ENCODE assay signal across 19 cellular contexts in the genomic region with DNA sequence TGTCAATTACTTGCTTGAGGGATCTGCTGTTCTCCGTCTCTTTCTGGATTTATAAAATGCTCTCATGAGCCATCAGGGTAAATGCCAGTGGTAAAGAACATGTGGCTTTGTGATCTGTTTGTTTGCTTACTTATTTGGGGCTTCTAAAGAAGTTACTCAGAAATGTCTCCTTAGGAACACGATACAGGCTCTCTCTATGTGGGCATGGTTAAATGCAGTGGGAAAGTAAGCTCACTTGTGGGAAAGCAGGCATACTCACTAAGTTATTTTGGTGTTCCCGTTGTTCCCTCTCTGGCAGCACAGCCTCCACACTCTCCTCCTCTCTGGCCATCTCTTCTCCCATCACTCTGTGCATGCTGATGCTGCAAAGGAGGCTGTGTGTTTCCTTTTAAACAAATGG. TPM values are rescaled to one million over a fixed set of nuclear protein-coding genes. Genes with fewer than 3 reads are reported as not detected.
DNase-seq lines count a peak whose midpoint lies in the region; ATAC-seq and TF ChIP-seq lines count a peak whose summit lies in the region.
"Had no signal": no experiment of that assay in that cellular context is flagged by ENCODE, and none has a peak within 500 bp of the region (broad histone marks: within the 10 kb centered on the region; RNA-seq: fewer than 3 reads in every experiment).

No MANE protein-coding gene starts in this region.

- no peaks in the 10 kb centered on the region for H3K79me2 ChIP-seq in SK-N-SH (ENCODE audit: insufficient read depth)
- H3K79me2 ChIP-seq: parathyroid adenoma had no signal

- WGBS in SK-N-SH (ENCODE audit: low lambda C conversion rate): 78% methylated on average over 3 of the region's 3 CpGs
- 77% methylated on average over 3 of the region's 3 CpGs for WGBS in right cardiac atrium
- 37 to 73% (median 44%) methylated on average over 3 of the region's 3 CpGs for WGBS in psoas muscle, 3 donors

- DNase-seq in SK-N-SH: no peak
- DNase-seq in right cardiac atrium: no peak
- no peak for DNase-seq in psoas muscle
- no peak for DNase-seq in activated CD4-positive, CD25-positive, alpha-beta regulatory T cell (lab: John Stamatoyannopoulos, UW)
- DNase-seq in mesenteric fat pad (ENCODE audit: low spot score): no peak
- DNase-seq: activated B cell treated with CpG ODN at 0.5 μM for 24 hours, activated gamma-delta T cell treated with Interleukin-2 at 50 U/mL for 16 hours, cortex of kidney, DND-41, mucosa of descending colon, NCI-H2107, spleen had no signal

- H3K9me2 ChIP-seq in SK-N-SH: no peaks in the 10 kb centered on the region

- no peak overlapping the region for H2AFZ ChIP-seq in SK-N-SH (ENCODE audit: low read depth)
- H2AFZ ChIP-seq: parathyroid adenoma had no signal

- TF ChIP-seq RAD21 in SK-N-SH (IDR thresholded peaks at IDR 0.05; ENCODE audit: low read length): no peak

- CTCF ChIA-PET in SK-N-SH (lab: Yijun Ruan, JAX): interaction anchor here (0.7 to 5.3 kb wide), 10 partner anchors 12 to 425 kb away, joined by 3 to 30 read pairs (median 6); a partner anchor contains a TSS

- TF ChIP-seq EP300 in SK-N-SH (IDR thresholded peaks at IDR 0.05; ENCODE audit: borderline replicate concordance in 1 of 2, low read depth in 1 of 2, low read length in 1 of 2): no peak

- H3K4me1 ChIP-seq in SK-N-SH (ENCODE audit: control insufficient read depth in 1 of 2, insufficient read depth in 2 of 2, low read depth in 1 of 2, low read length in 1 of 2) (peaks cover 4 to 89% of the 10 kb centered on the region in 2 experiments; a peak in 3 of 4 replicates), right cardiac atrium (ENCODE audit: control insufficient read depth, insufficient read depth, low read length) (peaks cover 21% of the 10 kb centered on the region), psoas muscle (peaks cover 84% of the 10 kb centered on the region)
- H3K4me1 ChIP-seq: parathyroid adenoma had no signal

- no peak overlapping the region for H3K9ac ChIP-seq in SK-N-SH
- H3K9ac ChIP-seq: parathyroid adenoma had no signal

- TF ChIP-seq CTCF in SK-N-SH (IDR thresholded peaks at IDR 0.05) (no peak), VCaP (conservative IDR thresholded peaks at IDR 0.05) (no peak), psoas muscle (IDR thresholded peaks at IDR 0.05) (no peak)

- no peaks in the 10 kb centered on the region for H3K27me3 ChIP-seq in SK-N-SH (ENCODE audit: insufficient read depth)
- H3K27me3 ChIP-seq in right cardiac atrium (ENCODE audit: control insufficient read depth, insufficient read depth): no peaks in the 10 kb centered on the region
- no peaks in the 10 kb centered on the region for H3K27me3 ChIP-seq in psoas muscle (ENCODE audit: insufficient read depth in 3 of 3, low read length in 2 of 3)
- H3K27me3 ChIP-seq: ascending aorta, spleen had no signal

- intact Hi-C loops in right cardiac atrium (cut with DNase I) (no loop called here), psoas muscle (cut with DNase I) (loop anchor here in 1 of 2 donors (5.0 kb wide), 1 partner anchor 211 kb away; no protein-coding TSS in a partner anchor)

- peaks cover 9 to 20% of the 10 kb centered on the region in 2 experiments for H3K36me3 ChIP-seq in SK-N-SH (replicated peaks in 1 of 2; ENCODE audit: control insufficient read depth in 1 of 2, insufficient read depth in 2 of 2, low read length in 1 of 2)
- H3K36me3 ChIP-seq in psoas muscle (ENCODE audit: insufficient read depth in 1 of 2, low read depth in 1 of 2): peaks cover 0 to 6% of the 10 kb centered on the region in 2 donors

- peak overlapping the region; percentile 24 to 99; a peak in 3 of 4 replicates for H3K27ac ChIP-seq in SK-N-SH (ENCODE audit: low read depth in 2 of 2, low read length in 1 of 2)
- peak overlapping the region; percentile 87 for H3K27ac ChIP-seq in VCaP
- peak overlapping the region; percentile 96 for H3K27ac ChIP-seq in right cardiac atrium (ENCODE audit: low read length)
- peak overlapping the region; percentile 91 for H3K27ac ChIP-seq in psoas muscle
- H3K27ac ChIP-seq: parathyroid adenoma had no signal

- H4K20me1 ChIP-seq in SK-N-SH (ENCODE audit: insufficient read depth): no peaks in the 10 kb centered on the region

- no peaks in the 10 kb centered on the region for H3K9me3 ChIP-seq in SK-N-SH
- no peaks in the 10 kb centered on the region for H3K9me3 ChIP-seq in right cardiac atrium (ENCODE audit: control insufficient read depth, low read length)
- no peaks in the 10 kb centered on the region for H3K9me3 ChIP-seq in psoas muscle
- H3K9me3 ChIP-seq: ascending aorta, mucosa of descending colon, spleen had no signal

- no peak overlapping the region for H3K4me3 ChIP-seq in SK-N-SH (ENCODE audit: low read depth in 2 of 2, low read length in 1 of 2)
- H3K4me3 ChIP-seq in right cardiac atrium (ENCODE audit: low read length): no peak overlapping the region
- H3K4me3 ChIP-seq in psoas muscle: no peak overlapping the region
- H3K4me3 ChIP-seq: ascending aorta, mucosa of descending colon, spleen had no signal

- no peak overlapping the region for H3K4me2 ChIP-seq in SK-N-SH

- no peaks in the 10 kb centered on the region for H3F3A ChIP-seq in SK-N-SH (replicated peaks; ENCODE audit: insufficient read depth)

- POLR2A ChIA-PET in SK-N-SH (lab: Yijun Ruan, JAX): no interaction called here

- ATAC-seq in SK-N-SH treated with all-trans-retinoic acid at 6 μM for 48 hours: no peak
- ATAC-seq in right cardiac atrium: no peak
- peak; percentile 48 to 64 (median 54) for ATAC-seq in psoas muscle
- no peak for ATAC-seq in GM18520 (IDR thresholded peaks at IDR 0.05; ENCODE audit: unreplicated experiment)
- ATAC-seq: mucosa of descending colon; Panc1; stimulated activated memory B cell treated with anti-CD40 and anti-IgM and Interleukin-4, amounts not matched to agents 10 μg/mL and 1 μg/mL and 100 μg/mL, for 72 hours had no signal

TF ChIP-seq in SK-N-SH, 30 proteins besides CTCF, POLR2A, EP300 and RAD21 (continues in another document):
- TF ChIP-seq GABPA (IDR thresholded peaks at IDR 0.05; ENCODE audit: low read depth): no peak
- no peak for TF ChIP-seq ELF1 (IDR thresholded peaks at IDR 0.05)
- no peak for TF ChIP-seq JUND (IDR thresholded peaks at IDR 0.05)
- no peak for TF ChIP-seq NRF1 (IDR thresholded peaks at IDR 0.05; ENCODE audit: low read depth, low read length)
- no peak for TF ChIP-seq SMC3 (IDR thresholded peaks at IDR 0.05; ENCODE audit: low read depth, low read length)
- TF ChIP-seq MXI1 (IDR thresholded peaks at IDR 0.05; ENCODE audit: low read depth, low read length): no peak
- TF ChIP-seq TEAD4 (IDR thresholded peaks at IDR 0.05; ENCODE audit: borderline replicate concordance, insufficient read depth): no peak
- TF ChIP-seq MEF2A (IDR thresholded peaks at IDR 0.05; ENCODE audit: borderline replicate concordance, low read depth): no peak
- no peak for TF ChIP-seq GATA2 (CRISPR knock-in tag; IDR thresholded peaks at IDR 0.05)
- TF ChIP-seq, protein P1, sequence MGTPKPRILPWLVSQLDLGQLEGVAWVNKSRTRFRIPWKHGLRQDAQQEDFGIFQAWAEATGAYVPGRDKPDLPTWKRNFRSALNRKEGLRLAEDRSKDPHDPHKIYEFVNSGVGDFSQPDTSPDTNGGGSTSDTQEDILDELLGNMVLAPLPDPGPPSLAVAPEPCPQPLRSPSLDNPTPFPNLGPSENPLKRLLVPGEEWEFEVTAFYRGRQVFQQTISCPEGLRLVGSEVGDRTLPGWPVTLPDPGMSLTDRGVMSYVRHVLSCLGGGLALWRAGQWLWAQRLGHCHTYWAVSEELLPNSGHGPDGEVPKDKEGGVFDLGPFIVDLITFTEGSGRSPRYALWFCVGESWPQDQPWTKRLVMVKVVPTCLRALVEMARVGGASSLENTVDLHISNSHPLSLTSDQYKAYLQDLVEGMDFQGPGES (IDR thresholded peaks at IDR 0.05; ENCODE audit: low read depth, low read length): no peak
- no peak for TF ChIP-seq NFIC (IDR thresholded peaks at IDR 0.05; ENCODE audit: borderline replicate concordance)

TF ChIP-seq in SK-N-SH treated with all-trans-retinoic acid at 6 μM for 48 hours, 23 proteins besides CTCF, POLR2A, EP300 and RAD21 (continues in another document):
- TF ChIP-seq ZNF70 (CRISPR knock-in tag; IDR thresholded peaks at IDR 0.05): no peak
- TF ChIP-seq, protein P2, sequence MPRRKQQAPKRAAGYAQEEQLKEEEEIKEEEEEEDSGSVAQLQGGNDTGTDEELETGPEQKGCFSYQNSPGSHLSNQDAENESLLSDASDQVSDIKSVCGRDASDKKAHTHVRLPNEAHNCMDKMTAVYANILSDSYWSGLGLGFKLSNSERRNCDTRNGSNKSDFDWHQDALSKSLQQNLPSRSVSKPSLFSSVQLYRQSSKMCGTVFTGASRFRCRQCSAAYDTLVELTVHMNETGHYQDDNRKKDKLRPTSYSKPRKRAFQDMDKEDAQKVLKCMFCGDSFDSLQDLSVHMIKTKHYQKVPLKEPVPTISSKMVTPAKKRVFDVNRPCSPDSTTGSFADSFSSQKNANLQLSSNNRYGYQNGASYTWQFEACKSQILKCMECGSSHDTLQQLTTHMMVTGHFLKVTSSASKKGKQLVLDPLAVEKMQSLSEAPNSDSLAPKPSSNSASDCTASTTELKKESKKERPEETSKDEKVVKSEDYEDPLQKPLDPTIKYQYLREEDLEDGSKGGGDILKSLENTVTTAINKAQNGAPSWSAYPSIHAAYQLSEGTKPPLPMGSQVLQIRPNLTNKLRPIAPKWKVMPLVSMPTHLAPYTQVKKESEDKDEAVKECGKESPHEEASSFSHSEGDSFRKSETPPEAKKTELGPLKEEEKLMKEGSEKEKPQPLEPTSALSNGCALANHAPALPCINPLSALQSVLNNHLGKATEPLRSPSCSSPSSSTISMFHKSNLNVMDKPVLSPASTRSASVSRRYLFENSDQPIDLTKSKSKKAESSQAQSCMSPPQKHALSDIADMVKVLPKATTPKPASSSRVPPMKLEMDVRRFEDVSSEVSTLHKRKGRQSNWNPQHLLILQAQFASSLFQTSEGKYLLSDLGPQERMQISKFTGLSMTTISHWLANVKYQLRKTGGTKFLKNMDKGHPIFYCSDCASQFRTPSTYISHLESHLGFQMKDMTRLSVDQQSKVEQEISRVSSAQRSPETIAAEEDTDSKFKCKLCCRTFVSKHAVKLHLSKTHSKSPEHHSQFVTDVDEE (CRISPR knock-in tag; IDR thresholded peaks at IDR 0.05): no peak
- no peak for TF ChIP-seq OSR1 (CRISPR knock-in tag; IDR thresholded peaks at IDR 0.05)

RNA-seq across cellular contexts. Expression of a gene that starts 44.7 kb away (rescaled TPM):
- polyA plus RNA-seq in SK-N-SH (2012; rRNA removed) (14.7 and 15.6 TPM in 2 replicates), right cardiac atrium (11.4 TPM), psoas muscle (10 to 100 TPM; 11.4 to 29.7 (median 19.5) TPM)
- polyA plus RNA-seq in SK-N-SH (2012; cell fraction: cytosol; rRNA removed): 10.3 and 12.2 TPM in 2 replicates
- 14.8 and 19.5 TPM in 2 replicates for polyA plus RNA-seq in SK-N-SH (2012; cell fraction: nucleus; rRNA removed)
- total RNA-seq in right cardiac atrium (10 to 100 TPM; 13.1 to 15.4 (median 14.0) TPM), psoas muscle (10 to 100 TPM; 11.9 to 24.0 (median 14.8) TPM), mesenteric fat pad (10.9 TPM)

RNA-seq across cellular contexts. Expression of a gene that starts 45.0 kb away (rescaled TPM):
- polyA plus RNA-seq in SK-N-SH (2012; rRNA removed) (11.8 and 13.3 TPM in 2 replicates), right cardiac atrium (18.5 TPM), psoas muscle (10 to 100 TPM; 14.0 to 29.9 (median 29.4) TPM)
- polyA plus RNA-seq in SK-N-SH (2012; cell fraction: cytosol; rRNA removed): 12.9 and 14.0 TPM in 2 replicates
- 17.2 and 23.2 TPM in 2 replicates for polyA plus RNA-seq in SK-N-SH (2012; cell fraction: nucleus; rRNA removed)
- total RNA-seq in right cardiac atrium (10 to 100 TPM; 66.9 to 88.5 (median 69.1) TPM), psoas muscle (10 to 100 TPM; 32.7 to 55.7 (median 44.4) TPM), mesenteric fat pad (24.4 TPM)

Comparison
In these comparisons a context has a peak if more than half of its experiments do, and no peak if none do; other contexts are left out.
1. ATAC-seq: peak in psoas muscle (4 of 4); none in SK-N-SH treated with all-trans-retinoic acid at 6 μM for 48 hours (single experiment), right cardiac atrium (0 of 2) and GM18520 (single experiment).
2. Peak in every context shown above with its lines, with median percentiles within 50 percentile points of each other: H3K27ac ChIP-seq.